30 cellular contexts compared by ENCODE assay signal in the genomic region with DNA sequence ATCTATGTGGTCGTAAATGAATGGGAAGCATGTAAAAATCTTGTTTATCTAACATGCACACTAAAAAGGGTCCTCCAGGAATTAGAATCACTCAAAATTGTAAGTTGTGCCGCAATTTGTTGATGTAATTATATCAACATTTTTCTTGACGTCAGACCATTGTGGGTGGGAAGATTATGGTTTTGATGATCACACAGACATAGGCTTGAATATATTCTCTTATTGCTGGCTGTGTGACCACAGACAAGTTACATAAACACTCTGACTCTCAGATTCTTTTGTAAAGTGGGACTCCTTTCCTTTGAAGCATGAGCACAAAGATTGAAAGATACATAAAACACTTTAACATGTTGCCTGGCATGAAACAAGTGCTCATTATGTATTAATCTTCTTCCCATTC. TPM values are rescaled to one million over a fixed set of nuclear protein-coding genes. Genes with fewer than 3 reads are reported as not detected.
"Had no signal": no experiment of that assay in that cellular context is flagged by ENCODE, and none has a peak within 500 bp of the region (broad histone marks: within the 10 kb centered on the region; RNA-seq: fewer than 3 reads in every experiment).

No MANE protein-coding gene starts in this region.

- H3K27me3 ChIP-seq: MG63, SJCRH30 had no signal

- H3K9me3 Mint-ChIP-seq: activated CD4-positive, alpha-beta T cell treated with anti-CD3 and anti-CD28 coated beads, Interleukin-2, amount 10 ng/mL, durations not matched to agents 7 days and 5 days had no signal

- H3K27me3 Mint-ChIP-seq: activated CD4-positive, alpha-beta memory T cell treated with anti-CD3 and anti-CD28 coated beads for 36 hours; activated CD4-positive, alpha-beta T cell treated with anti-CD3 and anti-CD28 coated beads, Interleukin-2, amount 10 ng/mL, durations not matched to agents 7 days and 5 days; activated naive CD4-positive, alpha-beta T cell treated with anti-CD3 and anti-CD28 coated beads, Interleukin-2, amount 10 ng/mL, durations not matched to agents 7 days and 5 days; activated naive CD8-positive, alpha-beta T cell; activated naive CD8-positive, alpha-beta T cell treated with anti-CD3 and anti-CD28 coated beads, Interleukin-2, amount 50 U/mL, for 24 hours; brain had no signal

- H3K4me3 ChIP-seq: MG63, SJCRH30, SK-N-MC had no signal

- H3K27ac Mint-ChIP-seq: activated CD4-positive, alpha-beta memory T cell treated with anti-CD3 and anti-CD28 coated beads for 36 hours; activated CD4-positive, alpha-beta T cell treated with anti-CD3 and anti-CD28 coated beads, Interleukin-2, amount 10 ng/mL, durations not matched to agents 7 days and 5 days; activated naive CD4-positive, alpha-beta T cell treated with anti-CD3 and anti-CD28 coated beads, Interleukin-2, amount 10 ng/mL, durations not matched to agents 7 days and 5 days; activated naive CD8-positive, alpha-beta T cell; activated naive CD8-positive, alpha-beta T cell treated with anti-CD3 and anti-CD28 coated beads, Interleukin-2, amount 50 U/mL, for 24 hours; activated T-helper 1 cell treated with anti-CD3 and anti-CD28 coated beads, Interleukin-12 subunit alpha, Interleukin-12 subunit beta, Interleukin-2, Interleukin-4 antibody, amounts not matched to agents 30 ng/mL and 10 ng/mL and 1 ng/mL, durations not matched to agents 14 hours and 24 hours and 36 hours; brain had no signal

- H3K36me3 Mint-ChIP-seq: activated CD4-positive, alpha-beta memory T cell treated with anti-CD3 and anti-CD28 coated beads for 36 hours; activated naive CD4-positive, alpha-beta T cell treated with anti-CD3 and anti-CD28 coated beads, Interleukin-2, amount 10 ng/mL, durations not matched to agents 7 days and 5 days; activated naive CD8-positive, alpha-beta T cell had no signal

- DNase-seq: activated CD4-positive, alpha-beta memory T cell treated with anti-CD3 and anti-CD28 coated beads for 36 hours; activated CD4-positive, alpha-beta T cell treated with anti-CD3 and anti-CD28 coated beads, Interleukin-2, amount 10 ng/mL, durations not matched to agents 7 days and 5 days; activated CD8-positive, alpha-beta memory T cell treated with anti-CD3 and anti-CD28 coated beads, Interleukin-2, amount 50 U/mL, for 4 hours; activated gamma-delta T cell treated with Interleukin-2 at 50 U/mL for 16 hours; activated naive CD4-positive, alpha-beta T cell treated with anti-CD3 and anti-CD28 coated beads, Interleukin-2, amount 10 ng/mL, durations not matched to agents 7 days and 5 days; activated naive CD8-positive, alpha-beta T cell treated with anti-CD3 and anti-CD28 coated beads, Interleukin-2, amount 50 U/mL, for 24 hours; activated T-cell treated with anti-CD3 and anti-CD28 coated beads for 4 hours; activated T-cell treated with anti-CD3 and anti-CD28 coated beads, Interleukin-2, amount 50 U/mL, for 4 hours; anterior cingulate cortex; central memory CD4-positive, alpha-beta T cell; Kasumi-1; MG63; NCI-H1048; NCI-H1105 treated with DMSO at 0.1 percent for 48 hours; NCI-H1436; NCI-H1694; NCI-H1930; NCI-H2081 treated with DMSO at 0.1 percent for 48 hours; NCI-H345; NCI-H524 treated with DMSO at 0.1 percent for 48 hours; SHP77; SJCRH30 had no signal

- ATAC-seq: activated naive CD8-positive, alpha-beta T cell treated with anti-CD3 and anti-CD28 coated beads, Interleukin-2, amount 50 U/mL, for 24 hours; activated T-cell treated with anti-CD3 and anti-CD28 coated beads, Interleukin-2, amount 50 U/mL, for 4 hours; Panc1 had no signal

- H3K36me3 ChIP-seq: MG63, SJCRH30 had no signal

- H3K4me1 Mint-ChIP-seq: activated CD4-positive, alpha-beta T cell treated with anti-CD3 and anti-CD28 coated beads, Interleukin-2, amount 10 ng/mL, durations not matched to agents 7 days and 5 days; activated naive CD4-positive, alpha-beta T cell treated with anti-CD3 and anti-CD28 coated beads, Interleukin-2, amount 10 ng/mL, durations not matched to agents 7 days and 5 days; activated naive CD8-positive, alpha-beta T cell treated with anti-CD3 and anti-CD28 coated beads, Interleukin-2, amount 50 U/mL, for 24 hours had no signal

- H3K4me3 Mint-ChIP-seq: activated CD4-positive, alpha-beta memory T cell treated with anti-CD3 and anti-CD28 coated beads for 36 hours; activated CD4-positive, alpha-beta T cell treated with anti-CD3 and anti-CD28 coated beads, Interleukin-2, amount 10 ng/mL, durations not matched to agents 7 days and 5 days; activated naive CD4-positive, alpha-beta T cell treated with anti-CD3 and anti-CD28 coated beads, Interleukin-2, amount 10 ng/mL, durations not matched to agents 7 days and 5 days; activated naive CD8-positive, alpha-beta T cell; activated naive CD8-positive, alpha-beta T cell treated with anti-CD3 and anti-CD28 coated beads, Interleukin-2, amount 50 U/mL, for 24 hours; activated T-cell treated with anti-CD3 and anti-CD28 coated beads, Interleukin-2, amount 50 U/mL, for 4 hours; activated T-helper 1 cell treated with anti-CD3 and anti-CD28 coated beads, Interleukin-12 subunit alpha, Interleukin-12 subunit beta, Interleukin-2, Interleukin-4 antibody, amounts not matched to agents 30 ng/mL and 10 ng/mL and 1 ng/mL, durations not matched to agents 14 hours and 24 hours and 36 hours; brain had no signal

- H3K4me1 ChIP-seq: SJCRH30 had no signal

- H3K9me3 ChIP-seq: MG63, SJCRH30 had no signal

- H3K27ac ChIP-seq: SJCRH30, SK-N-MC had no signal

RNA-seq across cellular contexts. Expression of a gene that starts 51.5 kb away (rescaled TPM):
- total RNA-seq: activated CD4-positive, alpha-beta memory T cell treated with anti-CD3 and anti-CD28 coated beads for 36 hours; activated CD4-positive, alpha-beta T cell treated with anti-CD3 and anti-CD28 coated beads, Interleukin-2, amount 10 ng/mL, durations not matched to agents 7 days and 5 days; activated T-cell treated with anti-CD3 and anti-CD28 coated beads, Interleukin-2, amount 50 U/mL, for 4 hours; activated T-helper 1 cell treated with anti-CD3 and anti-CD28 coated beads, Interleukin-12 subunit alpha, Interleukin-12 subunit beta, Interleukin-2, Interleukin-4 antibody, amounts not matched to agents 30 ng/mL and 10 ng/mL and 1 ng/mL, durations not matched to agents 14 hours and 24 hours and 36 hours; NCI-H460; SJCRH30; T-helper 1 cell treated with Interleukin-12 subunit alpha and Interleukin-12 subunit beta and Interleukin-4 antibody, amounts not matched to agents 30 ng/mL and 1 ng/mL, for 36 hours; T-helper 2 cell treated with Interferon-gamma antibody and Interleukin-4, amounts not matched to agents 100 ng/mL and 5 ng/mL, for 36 hours had no signal
